Comparison of ENCODE assay signal across 1 cellular context in the genomic region with DNA sequence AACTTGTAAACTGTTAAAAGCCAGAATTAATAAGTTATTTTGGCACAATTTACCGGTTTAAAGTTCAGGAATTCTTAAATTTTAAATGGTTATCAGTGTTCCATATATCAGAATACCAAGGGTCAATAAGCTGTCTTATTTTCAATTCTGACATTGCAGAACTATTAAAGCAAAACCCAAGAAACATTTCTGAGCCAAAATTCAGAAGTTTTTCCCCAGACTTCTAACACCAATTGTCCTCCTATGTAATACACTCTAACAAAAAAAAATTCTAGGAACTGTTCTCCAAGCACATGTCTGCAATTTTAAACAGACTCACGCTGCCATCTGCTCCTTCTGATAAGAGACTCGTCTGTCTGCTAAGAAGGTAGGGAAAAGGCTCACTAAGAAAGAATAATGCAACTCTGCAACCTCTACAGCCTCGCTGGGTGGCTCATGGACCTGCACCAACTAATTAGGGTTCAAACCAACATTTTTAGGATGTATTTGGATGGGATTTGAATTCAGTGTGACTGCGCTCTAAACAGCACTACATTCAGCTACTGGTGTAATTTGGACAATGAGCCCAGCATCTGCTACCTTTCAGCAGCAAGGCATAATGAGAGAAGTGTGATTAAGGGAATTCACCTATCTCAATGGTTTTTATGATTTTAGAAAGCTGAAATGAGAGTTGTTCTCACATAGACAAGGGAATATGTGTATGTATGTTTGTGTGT.
TF ChIP-seq lines count a peak whose summit lies in the region.

No MANE protein-coding gene starts in this region.

TF ChIP-seq in K562, 482 proteins besides CTCF, POLR2A, EP300 and RAD21 (continued from another document and continues in another):
- TF ChIP-seq ZNF175 (CRISPR knock-in tag; IDR thresholded peaks at IDR 0.05; ENCODE audit: low read depth) (0 out of 2 replicates have a peak, but pooled peaks have one; percentile 62), ZNF699 (CRISPR knock-in tag; IDR thresholded peaks at IDR 0.05; ENCODE audit: insufficient replicate concordance) (no peak), CAMTA2 (CRISPR knock-in tag; conservative IDR thresholded peaks at IDR 0.05) (no peak), ZNF445 (CRISPR knock-in tag; IDR thresholded peaks at IDR 0.05; ENCODE audit: low read depth) (0 out of 2 replicates have a peak, but pooled peaks have one; percentile 36), CC2D1A (IDR thresholded peaks at IDR 0.05) (peak; percentile 92), SPI1 (IDR thresholded peaks at IDR 0.05; ENCODE audit: borderline replicate concordance, low read depth, low read length) (no peak), NFYB (IDR thresholded peaks at IDR 0.05; ENCODE audit: extremely low read depth, insufficient read length) (no peak), RNF2 (IDR thresholded peaks at IDR 0.05) (peak; percentile 78), DNMT1 (IDR thresholded peaks at IDR 0.05) (no peak), ZNF217 (CRISPR knock-in tag; IDR thresholded peaks at IDR 0.05) (no peak), MAZ (CRISPR knock-in tag; conservative IDR thresholded peaks at IDR 0.05 in 1 of 2, IDR thresholded peaks at IDR 0.05 in 1 of 2) (peak in 1 of 2 experiments; percentile 40; a peak in 1 of 4 replicates), ZBTB7A (IDR thresholded peaks at IDR 0.05; ENCODE audit: borderline replicate concordance, control insufficient read depth, low read depth, low read length) (no peak), ATF1 (CRISPR knock-in tag; IDR thresholded peaks at IDR 0.05) (no peak), ATF1 (tag; IDR thresholded peaks at IDR 0.05) (peak; percentile 31; the same call in 1 of the 2 replicates), TRIM24 (IDR thresholded peaks at IDR 0.05) (peak; percentile 90 to 93), NCOA2 (IDR thresholded peaks at IDR 0.05; ENCODE audit: partially characterized antibody in 2 of 2) (no peak), YY1 (IDR thresholded peaks at IDR 0.05; ENCODE audit: borderline replicate concordance in 1 of 3, control insufficient read depth in 1 of 3, extremely low read depth in 1 of 3, insufficient read depth in 3 of 3, insufficient read length in 1 of 3, insufficient replicate concordance in 2 of 3, low read depth in 1 of 3, low read length in 2 of 3) (no peak), MCM5 (IDR thresholded peaks at IDR 0.05; ENCODE audit: low read depth) (no peak), ZNF561 (CRISPR knock-in tag; conservative IDR thresholded peaks at IDR 0.05) (no peak)
- TF ChIP-seq, protein P1, sequence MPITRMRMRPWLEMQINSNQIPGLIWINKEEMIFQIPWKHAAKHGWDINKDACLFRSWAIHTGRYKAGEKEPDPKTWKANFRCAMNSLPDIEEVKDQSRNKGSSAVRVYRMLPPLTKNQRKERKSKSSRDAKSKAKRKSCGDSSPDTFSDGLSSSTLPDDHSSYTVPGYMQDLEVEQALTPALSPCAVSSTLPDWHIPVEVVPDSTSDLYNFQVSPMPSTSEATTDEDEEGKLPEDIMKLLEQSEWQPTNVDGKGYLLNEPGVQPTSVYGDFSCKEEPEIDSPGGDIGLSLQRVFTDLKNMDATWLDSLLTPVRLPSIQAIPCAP (CRISPR knock-in tag; IDR thresholded peaks at IDR 0.05; ENCODE audit: borderline replicate concordance): no peak
- TF ChIP-seq, protein P2, sequence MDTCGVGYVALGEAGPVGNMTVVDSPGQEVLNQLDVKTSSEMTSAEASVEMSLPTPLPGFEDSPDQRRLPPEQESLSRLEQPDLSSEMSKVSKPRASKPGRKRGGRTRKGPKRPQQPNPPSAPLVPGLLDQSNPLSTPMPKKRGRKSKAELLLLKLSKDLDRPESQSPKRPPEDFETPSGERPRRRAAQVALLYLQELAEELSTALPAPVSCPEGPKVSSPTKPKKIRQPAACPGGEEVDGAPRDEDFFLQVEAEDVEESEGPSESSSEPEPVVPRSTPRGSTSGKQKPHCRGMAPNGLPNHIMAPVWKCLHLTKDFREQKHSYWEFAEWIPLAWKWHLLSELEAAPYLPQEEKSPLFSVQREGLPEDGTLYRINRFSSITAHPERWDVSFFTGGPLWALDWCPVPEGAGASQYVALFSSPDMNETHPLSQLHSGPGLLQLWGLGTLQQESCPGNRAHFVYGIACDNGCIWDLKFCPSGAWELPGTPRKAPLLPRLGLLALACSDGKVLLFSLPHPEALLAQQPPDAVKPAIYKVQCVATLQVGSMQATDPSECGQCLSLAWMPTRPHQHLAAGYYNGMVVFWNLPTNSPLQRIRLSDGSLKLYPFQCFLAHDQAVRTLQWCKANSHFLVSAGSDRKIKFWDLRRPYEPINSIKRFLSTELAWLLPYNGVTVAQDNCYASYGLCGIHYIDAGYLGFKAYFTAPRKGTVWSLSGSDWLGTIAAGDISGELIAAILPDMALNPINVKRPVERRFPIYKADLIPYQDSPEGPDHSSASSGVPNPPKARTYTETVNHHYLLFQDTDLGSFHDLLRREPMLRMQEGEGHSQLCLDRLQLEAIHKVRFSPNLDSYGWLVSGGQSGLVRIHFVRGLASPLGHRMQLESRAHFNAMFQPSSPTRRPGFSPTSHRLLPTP (IDR thresholded peaks at IDR 0.05; ENCODE audit: borderline replicate concordance, extremely low read depth, insufficient read length): no peak
- TF ChIP-seq, protein P3, sequence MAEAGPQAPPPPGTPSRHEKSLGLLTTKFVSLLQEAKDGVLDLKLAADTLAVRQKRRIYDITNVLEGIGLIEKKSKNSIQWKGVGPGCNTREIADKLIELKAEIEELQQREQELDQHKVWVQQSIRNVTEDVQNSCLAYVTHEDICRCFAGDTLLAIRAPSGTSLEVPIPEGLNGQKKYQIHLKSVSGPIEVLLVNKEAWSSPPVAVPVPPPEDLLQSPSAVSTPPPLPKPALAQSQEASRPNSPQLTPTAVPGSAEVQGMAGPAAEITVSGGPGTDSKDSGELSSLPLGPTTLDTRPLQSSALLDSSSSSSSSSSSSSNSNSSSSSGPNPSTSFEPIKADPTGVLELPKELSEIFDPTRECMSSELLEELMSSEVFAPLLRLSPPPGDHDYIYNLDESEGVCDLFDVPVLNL (CRISPR knock-in tag; IDR thresholded peaks at IDR 0.05; ENCODE audit: low read depth): no peak
- TF ChIP-seq, protein P4, sequence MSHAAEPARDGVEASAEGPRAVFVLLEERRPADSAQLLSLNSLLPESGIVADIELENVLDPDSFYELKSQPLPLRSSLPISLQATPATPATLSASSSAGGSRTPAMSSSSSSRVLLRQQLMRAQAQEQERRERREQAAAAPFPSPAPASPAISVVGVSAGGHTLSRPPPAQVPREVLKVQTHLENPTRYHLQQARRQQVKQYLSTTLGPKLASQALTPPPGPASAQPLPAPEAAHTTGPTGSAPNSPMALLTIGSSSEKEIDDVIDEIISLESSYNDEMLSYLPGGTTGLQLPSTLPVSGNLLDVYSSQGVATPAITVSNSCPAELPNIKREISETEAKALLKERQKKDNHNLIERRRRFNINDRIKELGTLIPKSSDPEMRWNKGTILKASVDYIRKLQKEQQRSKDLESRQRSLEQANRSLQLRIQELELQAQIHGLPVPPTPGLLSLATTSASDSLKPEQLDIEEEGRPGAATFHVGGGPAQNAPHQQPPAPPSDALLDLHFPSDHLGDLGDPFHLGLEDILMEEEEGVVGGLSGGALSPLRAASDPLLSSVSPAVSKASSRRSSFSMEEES (CRISPR knock-in tag; IDR thresholded peaks at IDR 0.05): no peak
- TF ChIP-seq, protein P5, sequence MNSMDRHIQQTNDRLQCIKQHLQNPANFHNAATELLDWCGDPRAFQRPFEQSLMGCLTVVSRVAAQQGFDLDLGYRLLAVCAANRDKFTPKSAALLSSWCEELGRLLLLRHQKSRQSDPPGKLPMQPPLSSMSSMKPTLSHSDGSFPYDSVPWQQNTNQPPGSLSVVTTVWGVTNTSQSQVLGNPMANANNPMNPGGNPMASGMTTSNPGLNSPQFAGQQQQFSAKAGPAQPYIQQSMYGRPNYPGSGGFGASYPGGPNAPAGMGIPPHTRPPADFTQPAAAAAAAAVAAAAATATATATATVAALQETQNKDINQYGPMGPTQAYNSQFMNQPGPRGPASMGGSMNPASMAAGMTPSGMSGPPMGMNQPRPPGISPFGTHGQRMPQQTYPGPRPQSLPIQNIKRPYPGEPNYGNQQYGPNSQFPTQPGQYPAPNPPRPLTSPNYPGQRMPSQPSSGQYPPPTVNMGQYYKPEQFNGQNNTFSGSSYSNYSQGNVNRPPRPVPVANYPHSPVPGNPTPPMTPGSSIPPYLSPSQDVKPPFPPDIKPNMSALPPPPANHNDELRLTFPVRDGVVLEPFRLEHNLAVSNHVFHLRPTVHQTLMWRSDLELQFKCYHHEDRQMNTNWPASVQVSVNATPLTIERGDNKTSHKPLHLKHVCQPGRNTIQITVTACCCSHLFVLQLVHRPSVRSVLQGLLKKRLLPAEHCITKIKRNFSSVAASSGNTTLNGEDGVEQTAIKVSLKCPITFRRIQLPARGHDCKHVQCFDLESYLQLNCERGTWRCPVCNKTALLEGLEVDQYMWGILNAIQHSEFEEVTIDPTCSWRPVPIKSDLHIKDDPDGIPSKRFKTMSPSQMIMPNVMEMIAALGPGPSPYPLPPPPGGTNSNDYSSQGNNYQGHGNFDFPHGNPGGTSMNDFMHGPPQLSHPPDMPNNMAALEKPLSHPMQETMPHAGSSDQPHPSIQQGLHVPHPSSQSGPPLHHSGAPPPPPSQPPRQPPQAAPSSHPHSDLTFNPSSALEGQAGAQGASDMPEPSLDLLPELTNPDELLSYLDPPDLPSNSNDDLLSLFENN (IDR thresholded peaks at IDR 0.05; ENCODE audit: low read depth in 2 of 2, low read length in 2 of 2): peak in 1 of 2 experiments; percentile 55; a peak in 1 of 4 replicates
- TF ChIP-seq, protein P6, sequence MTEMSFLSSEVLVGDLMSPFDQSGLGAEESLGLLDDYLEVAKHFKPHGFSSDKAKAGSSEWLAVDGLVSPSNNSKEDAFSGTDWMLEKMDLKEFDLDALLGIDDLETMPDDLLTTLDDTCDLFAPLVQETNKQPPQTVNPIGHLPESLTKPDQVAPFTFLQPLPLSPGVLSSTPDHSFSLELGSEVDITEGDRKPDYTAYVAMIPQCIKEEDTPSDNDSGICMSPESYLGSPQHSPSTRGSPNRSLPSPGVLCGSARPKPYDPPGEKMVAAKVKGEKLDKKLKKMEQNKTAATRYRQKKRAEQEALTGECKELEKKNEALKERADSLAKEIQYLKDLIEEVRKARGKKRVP (CRISPR knock-in tag; IDR thresholded peaks at IDR 0.05): no peak
- TF ChIP-seq, protein P7, sequence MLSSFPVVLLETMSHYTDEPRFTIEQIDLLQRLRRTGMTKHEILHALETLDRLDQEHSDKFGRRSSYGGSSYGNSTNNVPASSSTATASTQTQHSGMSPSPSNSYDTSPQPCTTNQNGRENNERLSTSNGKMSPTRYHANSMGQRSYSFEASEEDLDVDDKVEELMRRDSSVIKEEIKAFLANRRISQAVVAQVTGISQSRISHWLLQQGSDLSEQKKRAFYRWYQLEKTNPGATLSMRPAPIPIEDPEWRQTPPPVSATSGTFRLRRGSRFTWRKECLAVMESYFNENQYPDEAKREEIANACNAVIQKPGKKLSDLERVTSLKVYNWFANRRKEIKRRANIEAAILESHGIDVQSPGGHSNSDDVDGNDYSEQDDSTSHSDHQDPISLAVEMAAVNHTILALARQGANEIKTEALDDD (IDR thresholded peaks at IDR 0.05): 0 out of 2 replicates have a peak, but pooled peaks have one; percentile 35
- TF ChIP-seq, protein P8, sequence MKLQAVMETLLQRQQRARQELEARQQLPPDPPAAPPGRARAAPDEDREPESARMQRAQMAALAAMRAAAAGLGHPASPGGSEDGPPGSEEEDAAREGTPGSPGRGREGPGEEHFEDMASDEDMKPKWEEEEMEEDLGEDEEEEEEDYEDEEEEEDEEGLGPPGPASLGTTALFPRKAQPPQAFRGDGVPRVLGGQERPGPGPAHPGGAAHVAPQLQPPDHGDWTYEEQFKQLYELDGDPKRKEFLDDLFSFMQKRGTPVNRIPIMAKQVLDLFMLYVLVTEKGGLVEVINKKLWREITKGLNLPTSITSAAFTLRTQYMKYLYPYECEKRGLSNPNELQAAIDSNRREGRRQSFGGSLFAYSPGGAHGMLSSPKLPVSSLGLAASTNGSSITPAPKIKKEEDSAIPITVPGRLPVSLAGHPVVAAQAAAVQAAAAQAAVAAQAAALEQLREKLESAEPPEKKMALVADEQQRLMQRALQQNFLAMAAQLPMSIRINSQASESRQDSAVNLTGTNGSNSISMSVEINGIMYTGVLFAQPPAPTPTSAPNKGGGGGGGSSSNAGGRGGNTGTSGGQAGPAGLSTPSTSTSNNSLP (IDR thresholded peaks at IDR 0.05; ENCODE audit: borderline replicate concordance, low read depth, low read length): peak; percentile 15; the same call in 1 of the 2 replicates
- TF ChIP-seq, protein P9, sequence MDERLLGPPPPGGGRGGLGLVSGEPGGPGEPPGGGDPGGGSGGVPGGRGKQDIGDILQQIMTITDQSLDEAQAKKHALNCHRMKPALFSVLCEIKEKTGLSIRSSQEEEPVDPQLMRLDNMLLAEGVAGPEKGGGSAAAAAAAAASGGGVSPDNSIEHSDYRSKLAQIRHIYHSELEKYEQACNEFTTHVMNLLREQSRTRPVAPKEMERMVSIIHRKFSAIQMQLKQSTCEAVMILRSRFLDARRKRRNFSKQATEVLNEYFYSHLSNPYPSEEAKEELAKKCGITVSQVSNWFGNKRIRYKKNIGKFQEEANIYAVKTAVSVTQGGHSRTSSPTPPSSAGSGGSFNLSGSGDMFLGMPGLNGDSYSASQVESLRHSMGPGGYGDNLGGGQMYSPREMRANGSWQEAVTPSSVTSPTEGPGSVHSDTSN (CRISPR knock-in tag; IDR thresholded peaks at IDR 0.05; ENCODE audit: low read depth): no peak
- TF ChIP-seq, protein P9 (tag; conservative IDR thresholded peaks at IDR 0.05; ENCODE audit: low read depth): 0 out of 2 replicates have a peak, but pooled peaks have one; percentile 33
- TF ChIP-seq, protein P10, sequence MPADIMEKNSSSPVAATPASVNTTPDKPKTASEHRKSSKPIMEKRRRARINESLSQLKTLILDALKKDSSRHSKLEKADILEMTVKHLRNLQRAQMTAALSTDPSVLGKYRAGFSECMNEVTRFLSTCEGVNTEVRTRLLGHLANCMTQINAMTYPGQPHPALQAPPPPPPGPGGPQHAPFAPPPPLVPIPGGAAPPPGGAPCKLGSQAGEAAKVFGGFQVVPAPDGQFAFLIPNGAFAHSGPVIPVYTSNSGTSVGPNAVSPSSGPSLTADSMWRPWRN (IDR thresholded peaks at IDR 0.05; ENCODE audit: low read depth): 0 out of 2 replicates have a peak, but pooled peaks have one; percentile 20
